In the genomic region with DNA sequence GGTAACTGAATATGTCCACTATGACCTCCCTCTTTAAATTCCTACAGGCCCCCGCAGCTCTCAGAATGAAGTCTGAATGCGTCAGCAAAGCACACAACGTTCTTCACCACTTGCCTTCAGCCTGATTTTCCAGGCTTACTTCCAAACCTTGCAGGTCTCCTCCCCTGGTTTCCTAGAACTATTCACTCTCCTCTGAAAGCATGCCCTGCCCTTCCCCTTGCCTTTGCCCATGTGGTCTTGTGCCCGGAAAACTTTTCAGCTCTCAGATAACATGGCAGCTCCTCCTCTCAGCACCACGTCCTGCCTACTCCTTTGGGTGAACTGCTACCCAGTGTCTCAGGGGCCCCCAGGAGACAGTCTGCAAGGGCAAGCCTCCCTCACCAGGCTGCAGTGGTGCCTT, we compare ENCODE assay signal across 17 cellular contexts.
DNase-seq lines count a peak whose midpoint lies in the region; ATAC-seq, FAIRE-seq and TF ChIP-seq lines count a peak whose summit lies in the region.
"Had no signal": no experiment of that assay in that cellular context is flagged by ENCODE, and none has a peak within 500 bp of the region (broad histone marks: within the 10 kb centered on the region; RNA-seq: fewer than 3 reads in every experiment).

No MANE protein-coding gene starts in this region.

- no peak for FAIRE-seq in HTR-8/SVneo (lab: Jason Lieb, UNC)
- FAIRE-seq: kidney had no signal

- H3K36me3 ChIP-seq in aorta (ENCODE audit: control insufficient read depth in 1 of 2, insufficient read depth in 2 of 2, low read length in 1 of 2): no peaks in the 10 kb centered on the region

- H3K4me3 ChIP-seq in aorta (ENCODE audit: low read length in 2 of 2): no peak overlapping the region
- H3K4me3 ChIP-seq: PC-9 had no signal

- no peaks in the 10 kb centered on the region for H3K27me3 Mint-ChIP-seq in nephron (ENCODE audit: low read depth)

- ATAC-seq in aorta (ENCODE audit: low FRiP score) (peak; percentile 76), GM21526 (IDR thresholded peaks at IDR 0.05; ENCODE audit: low FRiP score, unreplicated experiment) (no peak)
- ATAC-seq: activated CD8-positive, alpha-beta T cell treated with anti-CD3 and anti-CD28 coated beads, Interleukin-2, amount 10 ng/mL, durations not matched to agents 7 days and 5 days; activated T-cell treated with anti-CD3 and anti-CD28 coated beads, Interleukin-2, amount 50 U/mL, for 72 hours had no signal

- intact Hi-C loops in aorta (cut with DNase I): loop anchor here in 1 of 2 donors (5.0 to 10.0 kb wide), 2 partner anchors 102 to 140 kb away; no protein-coding TSS in a partner anchor

- H3K27ac ChIP-seq in aorta (ENCODE audit: low read depth in 1 of 2, low read length in 2 of 2): peak overlapping the region; percentile 63 to 71
- H3K27ac ChIP-seq: PC-9 had no signal

- peaks cover 19% of the 10 kb centered on the region for H3K9me3 Mint-ChIP-seq in nephron

- no peak for TF ChIP-seq CTCF in nephron (IDR thresholded peaks at IDR 0.05; ENCODE audit: unreplicated experiment in 3 of 3)

- H3K27ac Mint-ChIP-seq in nephron: peak overlapping the region; percentile 95 to 98 (median 96)
- H3K27ac Mint-ChIP-seq: activated CD8-positive, alpha-beta T cell treated with anti-CD3 and anti-CD28 coated beads, Interleukin-2, amount 10 ng/mL, durations not matched to agents 7 days and 5 days; activated naive CD4-positive, alpha-beta T cell treated with anti-CD3 and anti-CD28 coated beads, Interleukin-2, amount 50 U/mL, for 24 hours; activated T-cell treated with anti-CD3 and anti-CD28 coated beads, Interleukin-2, amount 50 U/mL, for 72 hours had no signal

- no peaks in the 10 kb centered on the region for H3K9me3 ChIP-seq in aorta (ENCODE audit: control insufficient read depth, low read length)

- H3K27me3 ChIP-seq in aorta (ENCODE audit: control insufficient read depth in 1 of 2, insufficient read depth in 2 of 2, low read length in 1 of 2): no peaks in the 10 kb centered on the region

- peak overlapping the region in 1 of 3 experiments; percentile 33 for H3K4me3 Mint-ChIP-seq in nephron
- H3K4me3 Mint-ChIP-seq: activated CD8-positive, alpha-beta T cell treated with anti-CD3 and anti-CD28 coated beads, Interleukin-2, amount 10 ng/mL, durations not matched to agents 7 days and 5 days; activated naive CD4-positive, alpha-beta T cell treated with anti-CD3 and anti-CD28 coated beads, Interleukin-2, amount 50 U/mL, for 24 hours; activated T-cell treated with anti-CD3 and anti-CD28 coated beads, Interleukin-2, amount 50 U/mL, for 72 hours had no signal

- peak; percentile 62 for DNase-seq in astrocyte of the hippocampus (ENCODE audit: low read depth, low spot score)
- peak; percentile 37 for DNase-seq in globus pallidus (ENCODE audit: low spot score)
- DNase-seq in aorta: peak in 1 of 2 donors; percentile 50
- DNase-seq in OCI-M1 (lab: John Stamatoyannopoulos, UW): no peak
- DNase-seq in HTR-8/SVneo (ENCODE audit: insufficient read length, low spot score): no peak
- DNase-seq: activated CD8-positive, alpha-beta T cell treated with anti-CD3 and anti-CD28 coated beads, Interleukin-2, amount 10 ng/mL, durations not matched to agents 7 days and 5 days; activated T-cell treated with anti-CD3 and anti-CD28 coated beads, Interleukin-2, amount 50 U/mL, for 72 hours; COR-L47; EL; kidney; NCI-H1417 treated with DMSO at 0.1 percent for 48 hours; PC-9; stimulated activated CD4-positive, alpha-beta T cell treated with anti-CD3 and anti-CD28 coated beads, Interleukin-2, amount 100 ng/mL, for 24 hours; T-helper 2 cell had no signal

- H3K4me1 ChIP-seq in aorta (ENCODE audit: control insufficient read depth in 1 of 2, insufficient read depth in 2 of 2, low read length in 2 of 2): peaks cover 6 to 18% of the 10 kb centered on the region in 2 donors

- peaks cover 9% of the 10 kb centered on the region for H3K36me3 Mint-ChIP-seq in nephron (ENCODE audit: low read depth)
- H3K36me3 Mint-ChIP-seq: activated naive CD4-positive, alpha-beta T cell treated with anti-CD3 and anti-CD28 coated beads, Interleukin-2, amount 50 U/mL, for 24 hours had no signal

- WGBS in aorta, 2 donors: 1 to 5% methylated on average over 4 to 5 of the region's 5 CpGs

- H3K4me1 Mint-ChIP-seq in nephron: peaks cover 58% of the 10 kb centered on the region
- H3K4me1 Mint-ChIP-seq: activated naive CD4-positive, alpha-beta T cell treated with anti-CD3 and anti-CD28 coated beads, Interleukin-2, amount 50 U/mL, for 24 hours had no signal

Comparison
In these comparisons a context has a peak if more than half of its experiments do, and no peak if none do; other contexts are left out.
1. DNase-seq: peak in astrocyte of the hippocampus (single experiment) and globus pallidus (single experiment); none in OCI-M1 (single experiment) and HTR-8/SVneo (single experiment).